Comparison of ENCODE assay signal across 12 cellular contexts in the genomic region with DNA sequence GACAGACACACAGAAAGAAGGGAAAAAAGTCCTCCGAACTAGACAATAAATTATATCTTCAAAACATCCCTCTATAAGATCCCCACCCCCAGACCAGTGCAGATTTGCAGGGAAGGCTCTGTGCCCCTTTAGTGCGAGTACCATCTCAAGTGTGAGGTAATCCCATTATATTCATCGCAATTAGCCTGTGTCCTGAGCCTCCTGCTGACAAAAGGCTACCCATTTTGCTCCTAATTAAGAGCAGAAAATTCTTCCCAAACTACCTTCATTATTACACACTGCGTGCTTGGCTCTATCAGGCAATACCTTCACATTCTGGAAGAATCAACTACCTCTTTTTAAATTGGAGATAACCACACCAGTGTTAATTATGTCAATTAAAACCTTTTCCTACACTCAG.
A peak's percentile ranks its signal among the peaks of the same experiment; 100 is the strongest.
DNase-seq lines count a peak whose midpoint lies in the region; TF ChIP-seq lines count a peak whose summit lies in the region.
"Had no signal": no experiment of that assay in that cellular context is flagged by ENCODE, and none has a peak within 500 bp of the region (broad histone marks: within the 10 kb centered on the region; RNA-seq: fewer than 3 reads in every experiment).

No MANE protein-coding gene starts in this region.

- no peaks in the 10 kb centered on the region for H3K36me3 Mint-ChIP-seq in nephron progenitor cell (ENCODE audit: low read depth)
- H3K36me3 Mint-ChIP-seq: CD8-positive, alpha-beta T cell had no signal

- no peaks in the 10 kb centered on the region for H3K9me3 Mint-ChIP-seq in nephron progenitor cell

- peaks cover 3% of the 10 kb centered on the region for H3K27me3 Mint-ChIP-seq in nephron progenitor cell (ENCODE audit: low read depth, poor library complexity)

- H3K27ac Mint-ChIP-seq in nephron progenitor cell = peak overlapping the region; percentile 62
- H3K27ac Mint-ChIP-seq: CD8-positive, alpha-beta T cell had no signal

- peaks cover 13% of the 10 kb centered on the region for H3K4me1 Mint-ChIP-seq in nephron progenitor cell

- no peak overlapping the region for H3K4me3 Mint-ChIP-seq in nephron progenitor cell
- H3K4me3 Mint-ChIP-seq: CD8-positive, alpha-beta T cell had no signal

- no peak for TF ChIP-seq CTCF in nephron progenitor cell (IDR thresholded peaks at IDR 0.05)

- DNase-seq in D341Med (ENCODE audit: low spot score) (peak; percentile 26), NCI-H146 (lab: John Stamatoyannopoulos, UW) (peak; percentile 48), NCI-H774 (lab: John Stamatoyannopoulos, UW) (peak; percentile 43), nephron progenitor cell (no peak), kidney glomerular epithelial cell (lab: John Stamatoyannopoulos, UW) (no peak), NCI-H2029 (lab: John Stamatoyannopoulos, UW) (no peak), AG08396 (ENCODE audit: low spot score) (no peak)
- DNase-seq: CD8-positive, alpha-beta T cell; DMS79 treated with DMSO at 0.1 percent for 48 hours; MV-4-11; NCI-H345; Peyer's patch had no signal

Comparison
In these comparisons a context has a peak if more than half of its experiments do, and no peak if none do; other contexts are left out.
1. DNase-seq: peak in D341Med (single experiment), NCI-H146 (single experiment) and NCI-H774 (single experiment); none in nephron progenitor cell (single experiment), kidney glomerular epithelial cell (single experiment), NCI-H2029 (single experiment) and AG08396 (single experiment).